In the genomic region with DNA sequence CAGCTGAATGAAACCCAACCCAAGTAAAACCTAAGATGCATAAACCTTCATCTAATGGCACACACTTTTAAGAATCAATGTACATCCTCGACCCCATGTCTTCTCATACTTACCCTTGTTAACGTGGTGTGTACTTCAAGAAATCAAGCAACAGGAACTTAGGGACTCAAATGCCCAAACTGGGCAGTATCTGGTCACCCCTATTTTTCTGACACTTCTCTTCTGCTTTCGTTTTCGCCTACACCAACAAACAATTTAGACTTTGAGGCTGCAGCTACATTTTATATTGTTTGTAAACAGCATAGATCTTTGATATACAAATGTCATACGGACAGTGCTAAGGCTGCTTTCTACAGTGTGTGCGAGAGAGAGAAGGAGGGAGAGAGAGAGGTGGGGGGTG, we compare ENCODE assay signal across 6 cellular contexts.
"Had no signal": no experiment of that assay in that cellular context is flagged by ENCODE, and none has a peak within 500 bp of the region (broad histone marks: within the 10 kb centered on the region; RNA-seq: fewer than 3 reads in every experiment).

No MANE protein-coding gene starts in this region.

- DNase-seq: IMR-90, KBM-7, KG1 had no signal

- ATAC-seq: HepG2, K562 had no signal

- H3K27ac ChIP-seq: HL-60 had no signal

- H3K4me3 ChIP-seq: K562 had no signal
